In genomic region chr12:1830981-1831930, GRCh38 we compare ENCODE assay signal across 1 cellular context.
TF ChIP-seq lines count a peak whose summit lies in the region.

No MANE protein-coding gene starts in this region.

TF ChIP-seq in HepG2, 621 proteins besides CTCF, POLR2A, EP300 and RAD21 (continued from another document and continues in another):
- TF ChIP-seq YEATS4 (CRISPR knock-in tag; IDR thresholded peaks at IDR 0.05; ENCODE audit: borderline replicate concordance) (no peak; the same call in 1 of the 2 replicates), SAP130 (CRISPR knock-in tag; IDR thresholded peaks at IDR 0.05; ENCODE audit: low read depth) (peak; percentile 83), SRSF9 (IDR thresholded peaks at IDR 0.05; ENCODE audit: borderline replicate concordance, insufficient read depth, low read depth, low read length, poor library complexity, severe bottlenecking) (no peak), FIP1L1 (IDR thresholded peaks at IDR 0.05; ENCODE audit: borderline replicate concordance, insufficient read depth, low read depth, low read length) (no peak), PRMT3 (CRISPR knock-in tag; IDR thresholded peaks at IDR 0.05; ENCODE audit: borderline replicate concordance, low read depth) (peak; percentile 89), ZNF10 (CRISPR knock-in tag; IDR thresholded peaks at IDR 0.05; ENCODE audit: borderline replicate concordance, low read depth) (no peak), ARHGAP35 (CRISPR knock-in tag; IDR thresholded peaks at IDR 0.05; ENCODE audit: borderline replicate concordance) (peak; percentile 77; the same call in 1 of the 2 replicates), SALL1 (CRISPR knock-in tag; IDR thresholded peaks at IDR 0.05) (peak; percentile 94), NCOA1 (CRISPR knock-in tag; IDR thresholded peaks at IDR 0.05) (no peak), ZBTB20 (CRISPR knock-in tag; IDR thresholded peaks at IDR 0.05; ENCODE audit: borderline replicate concordance, low read depth) (peak; percentile 77; the same call in 1 of the 2 replicates), ZNF850 (CRISPR knock-in tag; conservative IDR thresholded peaks at IDR 0.05) (no peak), MXI1 (IDR thresholded peaks at IDR 0.05; ENCODE audit: borderline replicate concordance, low read depth, low read length) (peak; percentile 68; the same call in 1 of the 3 replicates), SCMH1 (CRISPR knock-in tag; IDR thresholded peaks at IDR 0.05; ENCODE audit: borderline replicate concordance) (no peak), ISL2 (CRISPR knock-in tag; IDR thresholded peaks at IDR 0.05) (0 out of 2 replicates have a peak, but pooled peaks have one; percentile 29), MAF1 (CRISPR knock-in tag; IDR thresholded peaks at IDR 0.05; ENCODE audit: borderline replicate concordance) (no peak), CBX2 (IDR thresholded peaks at IDR 0.05; ENCODE audit: low read depth, low read length) (no peak), CBX2 (CRISPR knock-in tag; IDR thresholded peaks at IDR 0.05; ENCODE audit: low read depth) (no peak), BHLHE40 (IDR thresholded peaks at IDR 0.05; ENCODE audit: low read length) (no peak), ZFP90 (CRISPR knock-in tag; IDR thresholded peaks at IDR 0.05; ENCODE audit: borderline replicate concordance) (peak; percentile 74; the same call in 1 of the 2 replicates), ATF1 (CRISPR knock-in tag; IDR thresholded peaks at IDR 0.05) (no peak), ZFP36 (IDR thresholded peaks at IDR 0.05; ENCODE audit: borderline replicate concordance, low read depth, low read length, partially characterized antibody) (no peak), EHMT2 (IDR thresholded peaks at IDR 0.05; ENCODE audit: borderline replicate concordance, low read depth, low read length) (peak; percentile 97), ZNF609 (CRISPR knock-in tag; IDR thresholded peaks at IDR 0.05; ENCODE audit: borderline replicate concordance) (no peak), FOXO1 (CRISPR knock-in tag; IDR thresholded peaks at IDR 0.05) (peak; percentile 62), REPIN1 (CRISPR knock-in tag; IDR thresholded peaks at IDR 0.05; ENCODE audit: borderline replicate concordance, low read depth) (no peak), POLR2AphosphoS5 (IDR thresholded peaks at IDR 0.05; ENCODE audit: low read depth, low read length) (no peak), ZBTB10 (CRISPR knock-in tag; IDR thresholded peaks at IDR 0.05; ENCODE audit: borderline replicate concordance) (peak; percentile 66; the same call in 1 of the 2 replicates), SPEN (CRISPR knock-in tag; IDR thresholded peaks at IDR 0.05; ENCODE audit: low read depth) (0 out of 2 replicates have a peak, but pooled peaks have one; percentile 43), ZNF776 (CRISPR knock-in tag; IDR thresholded peaks at IDR 0.05) (0 out of 2 replicates have a peak, but pooled peaks have one; percentile 54), ZSCAN30 (CRISPR knock-in tag; IDR thresholded peaks at IDR 0.05) (no peak), MYC (CRISPR knock-in tag; IDR thresholded peaks at IDR 0.05; ENCODE audit: borderline replicate concordance) (peak; percentile 62; the same call in 1 of the 2 replicates), ZNF232 (CRISPR knock-in tag; IDR thresholded peaks at IDR 0.05; ENCODE audit: borderline replicate concordance) (peak; percentile 94; the same call in 1 of the 2 replicates), NR1H2 (CRISPR knock-in tag; IDR thresholded peaks at IDR 0.05; ENCODE audit: borderline replicate concordance, low read depth) (0 out of 2 replicates have a peak, but pooled peaks have one; percentile 22), SOX13 (IDR thresholded peaks at IDR 0.05) (no peak), SOX13 (CRISPR knock-in tag; conservative IDR thresholded peaks at IDR 0.05 in 1 of 2, IDR thresholded peaks at IDR 0.05 in 1 of 2) (peak in 1 of 2 experiments; percentile 48; a peak in 2 of 4 replicates), KAT8 (CRISPR knock-in tag; IDR thresholded peaks at IDR 0.05) (peak; percentile 79), ZNF142 (CRISPR knock-in tag; IDR thresholded peaks at IDR 0.05) (peak; percentile 73; the same call in 1 of the 2 replicates), CERS6 (CRISPR knock-in tag; IDR thresholded peaks at IDR 0.05) (no peak), ZUFSP (CRISPR knock-in tag; IDR thresholded peaks at IDR 0.05; ENCODE audit: borderline replicate concordance) (no peak), PHF20 (CRISPR knock-in tag; IDR thresholded peaks at IDR 0.05) (peak; percentile 46; the same call in 1 of the 2 replicates), NR2F2 (IDR thresholded peaks at IDR 0.05; ENCODE audit: borderline replicate concordance, low read depth) (no peak), HDAC1 (CRISPR knock-in tag; IDR thresholded peaks at IDR 0.05) (peak; percentile 46; the same call in 1 of the 2 replicates), ZNF639 (CRISPR knock-in tag; conservative IDR thresholded peaks at IDR 0.05) (no peak), BRCA1 (CRISPR knock-in tag; IDR thresholded peaks at IDR 0.05) (peak; percentile 91; the same call in 1 of the 2 replicates), GTF2F1 (IDR thresholded peaks at IDR 0.05; ENCODE audit: low read length) (no peak)
